9 cellular contexts compared by ENCODE assay signal in genomic region chr3:12193485-12194165, GRCh38. TPM values are rescaled to one million over a fixed set of nuclear protein-coding genes. Genes with fewer than 3 reads are reported as not detected.
A peak's percentile ranks its signal among the peaks of the same experiment; 100 is the strongest.
DNase-seq lines count a peak whose midpoint lies in the region; ATAC-seq, FAIRE-seq and TF ChIP-seq lines count a peak whose summit lies in the region.
"Had no signal": no experiment of that assay in that cellular context is flagged by ENCODE, and none has a peak within 500 bp of the region (broad histone marks: within the 10 kb centered on the region; RNA-seq: fewer than 3 reads in every experiment).

No MANE protein-coding gene starts in this region.

- H3K27ac Mint-ChIP-seq in T-helper 17 cell, result no peak overlapping the region
- H3K27ac Mint-ChIP-seq in stimulated activated naive B cell treated with anti-CD40 and anti-IgM and Interleukin-4, amounts not matched to agents 10 μg/mL and 1 μg/mL and 100 μg/mL, for 72 hours, result peak overlapping the region; percentile 94
- no peak overlapping the region for H3K27ac Mint-ChIP-seq in naive thymus-derived CD8-positive, alpha-beta T cell

- peaks cover 6% of the 10 kb centered on the region for H3K27me3 Mint-ChIP-seq in T-helper 17 cell
- no peaks in the 10 kb centered on the region for H3K27me3 Mint-ChIP-seq in stimulated activated naive B cell treated with anti-CD40 and anti-IgM and Interleukin-4, amounts not matched to agents 10 μg/mL and 1 μg/mL and 100 μg/mL, for 72 hours
- H3K27me3 Mint-ChIP-seq in naive thymus-derived CD8-positive, alpha-beta T cell, result peaks cover 0 to 4% (median 0%) of the 10 kb centered on the region in 5 donors

- peaks cover 3 to 8% of the 10 kb centered on the region in 2 donors for H3K9me3 Mint-ChIP-seq in stimulated activated naive B cell treated with anti-CD40 and anti-IgM and Interleukin-4, amounts not matched to agents 10 μg/mL and 1 μg/mL and 100 μg/mL, for 72 hours
- no peaks in the 10 kb centered on the region for H3K9me3 Mint-ChIP-seq in naive thymus-derived CD8-positive, alpha-beta T cell

- H3K36me3 Mint-ChIP-seq in T-helper 17 cell (ENCODE audit: low read depth), result no peaks in the 10 kb centered on the region
- peaks cover 1 to 12% of the 10 kb centered on the region in 2 donors for H3K36me3 Mint-ChIP-seq in stimulated activated naive B cell treated with anti-CD40 and anti-IgM and Interleukin-4, amounts not matched to agents 10 μg/mL and 1 μg/mL and 100 μg/mL, for 72 hours
- H3K36me3 Mint-ChIP-seq in naive thymus-derived CD8-positive, alpha-beta T cell, result no peaks in the 10 kb centered on the region

- no peak overlapping the region for H3K4me3 Mint-ChIP-seq in T-helper 17 cell
- peak overlapping the region; percentile 18 to 70 for H3K4me3 Mint-ChIP-seq in stimulated activated naive B cell treated with anti-CD40 and anti-IgM and Interleukin-4, amounts not matched to agents 10 μg/mL and 1 μg/mL and 100 μg/mL, for 72 hours
- no peak overlapping the region for H3K4me3 Mint-ChIP-seq in naive thymus-derived CD8-positive, alpha-beta T cell

- ATAC-seq in HG03432 (IDR thresholded peaks at IDR 0.05; ENCODE audit: unreplicated experiment) (peak; percentile 69), T-helper 17 cell (peak; percentile 57)
- peak; percentile 79 to 81 for ATAC-seq in stimulated activated naive B cell treated with anti-CD40 and anti-IgM and Interleukin-4, amounts not matched to agents 10 μg/mL and 1 μg/mL and 100 μg/mL, for 72 hours (replicated peaks)
- no peak for ATAC-seq in naive thymus-derived CD8-positive, alpha-beta T cell

- POLR2A ChIA-PET in naive thymus-derived CD8-positive, alpha-beta T cell (lab: Charles Lee), result no interaction called here

- peak; percentile 66 for FAIRE-seq in GM19239 (lab: Jason Lieb, UNC)

- TF ChIP-seq CTCF in AG10803 (conservative IDR thresholded peaks at IDR 0.05; ENCODE audit: low read length), result no peak

- no peak overlapping the region for H3K4me3 ChIP-seq in AG10803 (ENCODE audit: low read length)

- peaks cover 2% of the 10 kb centered on the region for H3K4me1 Mint-ChIP-seq in T-helper 17 cell
- peaks cover 62 to 81% of the 10 kb centered on the region in 2 donors for H3K4me1 Mint-ChIP-seq in stimulated activated naive B cell treated with anti-CD40 and anti-IgM and Interleukin-4, amounts not matched to agents 10 μg/mL and 1 μg/mL and 100 μg/mL, for 72 hours
- H3K4me1 Mint-ChIP-seq in naive thymus-derived CD8-positive, alpha-beta T cell, result peaks cover 0 to 5% (median under 1%) of the 10 kb centered on the region in 4 donors

- no peaks in the 10 kb centered on the region for H3K9me3 ChIP-seq in T-helper 17 cell (ENCODE audit: control insufficient read depth, low read length, poor library complexity, severe bottlenecking)

- DNase-seq in AG10803 (ENCODE audit: low read depth) (peak; percentile 96), GM19239 (ENCODE audit: insufficient read length, low spot score) (no peak), T-helper 17 cell (no peak), glomerular endothelial cell (ENCODE audit: extremely low read depth, low read depth, low spot score) (peak; percentile 56), HuH-7.5 (ENCODE audit: low spot score) (no peak)
- DNase-seq in stimulated activated naive B cell treated with anti-CD40 and anti-IgM and Interleukin-4, amounts not matched to agents 10 μg/mL and 1 μg/mL and 100 μg/mL, for 72 hours, result peak; percentile 60
- no peak for DNase-seq in naive thymus-derived CD8-positive, alpha-beta T cell

RNA-seq across cellular contexts. Expression of gene TIMP4, which starts 34.9 kb away (rescaled TPM):
- total RNA-seq in T-helper 17 cell (not detected), glomerular endothelial cell (0.10 TPM in 1 of 2 replicates, not detected in the other)
- not detected for total RNA-seq in naive thymus-derived CD8-positive, alpha-beta T cell
- polyA plus RNA-seq in naive thymus-derived CD8-positive, alpha-beta T cell, result not detected
- total RNA-seq: mononuclear cell had no signal

Comparison
In these comparisons a context has a peak if more than half of its experiments do, and no peak if none do; other contexts are left out.
1. DNase-seq: peak in AG10803 (single experiment), glomerular endothelial cell (single experiment) and stimulated activated naive B cell treated with anti-CD40 and anti-IgM and Interleukin-4, amounts not matched to agents 10 μg/mL and 1 μg/mL and 100 μg/mL, for 72 hours (single experiment); none in GM19239 (single experiment), T-helper 17 cell (0 of 3), HuH-7.5 (single experiment) and naive thymus-derived CD8-positive, alpha-beta T cell (0 of 10).
2. ATAC-seq: peak in HG03432 (single experiment), T-helper 17 cell (single experiment) and stimulated activated naive B cell treated with anti-CD40 and anti-IgM and Interleukin-4, amounts not matched to agents 10 μg/mL and 1 μg/mL and 100 μg/mL, for 72 hours (2 of 2); none in naive thymus-derived CD8-positive, alpha-beta T cell (0 of 2).
3. H3K4me3 Mint-ChIP-seq: peak in stimulated activated naive B cell treated with anti-CD40 and anti-IgM and Interleukin-4, amounts not matched to agents 10 μg/mL and 1 μg/mL and 100 μg/mL, for 72 hours (2 of 2); none in T-helper 17 cell (single experiment) and naive thymus-derived CD8-positive, alpha-beta T cell (0 of 10).